In genomic region chr7:23394828-23395227, GRCh38 we compare ENCODE assay signal across 12 cellular contexts.
DNase-seq lines count a peak whose midpoint lies in the region; FAIRE-seq and TF ChIP-seq lines count a peak whose summit lies in the region.
"Had no signal": no experiment of that assay in that cellular context is flagged by ENCODE, and none has a peak within 500 bp of the region (broad histone marks: within the 10 kb centered on the region; RNA-seq: fewer than 3 reads in every experiment).

No MANE protein-coding gene starts in this region.

- TF ChIP-seq CTCF in D721Med (IDR thresholded peaks at IDR 0.05; ENCODE audit: insufficient read depth, missing control alignments) (no peak), fibroblast of mammary gland (conservative IDR thresholded peaks at IDR 0.05; ENCODE audit: control insufficient read depth, insufficient read depth, low read depth, low read length) (no peak), GM20000 (IDR thresholded peaks at IDR 0.05; ENCODE audit: extremely low read depth, missing control alignments) (no peak)

- TF ChIP-seq POLR2A in GM12891 (IDR thresholded peaks at IDR 0.05; ENCODE audit: low read depth, low read length), result no peak

- no peak overlapping the region for H3K4me3 ChIP-seq in fibroblast of mammary gland (ENCODE audit: control insufficient read depth, low read depth, low read length)
- H3K4me3 ChIP-seq: lower lobe of right lung had no signal

- DNase-seq in D721Med (ENCODE audit: insufficient read length, low spot score) (no peak), NCI-H1436 treated with DMSO at 0.1 percent for 48 hours (lab: John Stamatoyannopoulos, UW) (peak; percentile 69), NCI-H82 treated with DMSO at 0.1 percent for 48 hours (lab: John Stamatoyannopoulos, UW; ENCODE audit: unreplicated experiment) (peak; percentile 88), fibroblast of mammary gland (ENCODE audit: low read depth) (peak; percentile 12), GM20000 (ENCODE audit: low spot score) (no peak), GM12891 (ENCODE audit: insufficient read length, low spot score) (no peak), OCI-M2 (lab: John Stamatoyannopoulos, UW; ENCODE audit: unreplicated experiment) (no peak), NCI-H226 (no peak)
- DNase-seq: lower lobe of right lung; stimulated activated naive CD4-positive, alpha-beta T cell treated with Interleukin-2 at 50 U/mL for 16 hours; T-helper 2 cell had no signal

- FAIRE-seq in D721Med (lab: Jason Lieb, UNC) (peak; percentile 92), GM12891 (lab: Jason Lieb, UNC) (no peak)
- FAIRE-seq: GM18507 had no signal

TF ChIP-seq in GM12891, 5 proteins besides CTCF, POLR2A, EP300 and RAD21:
- no peak for TF ChIP-seq SPI1 (IDR thresholded peaks at IDR 0.05; ENCODE audit: low read depth, low read length)
- no peak for TF ChIP-seq PAX5 (IDR thresholded peaks at IDR 0.05; ENCODE audit: insufficient read depth, low read length, severe bottlenecking)
- no peak for TF ChIP-seq TAF1 (IDR thresholded peaks at IDR 0.05; ENCODE audit: low read depth, low read length)

Comparison
In these comparisons a context has a peak if more than half of its experiments do, and no peak if none do; other contexts are left out.
1. DNase-seq: peak in NCI-H1436 treated with DMSO at 0.1 percent for 48 hours (single experiment), NCI-H82 treated with DMSO at 0.1 percent for 48 hours (single experiment) and fibroblast of mammary gland (single experiment); none in D721Med (single experiment), GM20000 (single experiment), GM12891 (single experiment), OCI-M2 (single experiment) and NCI-H226 (single experiment).